In the genomic region with DNA sequence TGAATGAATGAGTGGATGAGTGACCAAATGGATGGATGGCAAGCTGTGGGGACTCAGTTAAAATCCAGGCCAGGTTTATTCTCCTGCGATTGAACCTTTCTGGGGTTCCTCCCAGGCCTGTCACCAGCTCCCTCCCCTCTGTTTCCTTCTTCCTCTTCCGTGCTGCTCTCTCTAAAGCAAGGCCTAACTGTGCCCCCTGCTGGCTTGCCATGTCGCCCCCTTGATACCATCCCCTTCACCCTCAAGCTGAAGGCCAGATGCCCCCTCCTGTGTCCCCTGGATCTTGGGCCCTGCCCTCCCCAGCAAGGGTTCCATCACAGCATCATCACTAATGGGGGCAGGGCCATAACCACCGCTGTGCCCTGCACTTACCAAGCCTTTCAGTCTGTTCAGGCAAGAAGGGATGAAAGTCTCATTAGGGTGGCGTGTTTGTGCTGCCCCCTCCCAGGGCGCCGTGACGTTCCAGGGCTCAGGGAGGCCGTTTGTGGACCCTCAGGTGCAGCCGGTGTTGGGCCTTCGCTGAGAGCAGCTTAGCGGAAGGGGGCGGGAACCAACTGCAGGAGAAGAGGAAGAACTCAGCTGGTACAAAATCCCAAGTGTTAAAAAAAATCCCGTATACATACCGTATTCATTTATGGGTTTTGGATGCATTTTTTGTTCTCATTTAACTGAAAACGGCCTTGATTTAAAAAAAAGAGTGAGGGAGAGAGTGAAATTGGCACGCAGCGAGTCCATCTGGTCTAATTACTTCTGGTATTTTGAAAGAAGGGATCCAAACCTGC, we compare ENCODE assay signal across 9 cellular contexts.
DNase-seq lines count a peak whose midpoint lies in the region; ATAC-seq and TF ChIP-seq lines count a peak whose summit lies in the region.
"Had no signal": no experiment of that assay in that cellular context is flagged by ENCODE, and none has a peak within 500 bp of the region (broad histone marks: within the 10 kb centered on the region; RNA-seq: fewer than 3 reads in every experiment).

No MANE protein-coding gene starts in this region.

- H3K4me3 ChIP-seq in BE2C (ENCODE audit: low read depth, low read length) (no peak overlapping the region), iPS-20b (ENCODE audit: low read length) (peak overlapping the region; percentile 9; the same call in 1 of the 2 replicates)

- H3K4me1 ChIP-seq in BE2C: no peaks in the 10 kb centered on the region
- H3K4me1 ChIP-seq in iPS-20b (ENCODE audit: insufficient read depth, low read length): no peaks in the 10 kb centered on the region

- no peak overlapping the region for H3K27ac ChIP-seq in iPS-20b (ENCODE audit: low read length)
- H3K27ac ChIP-seq: upper lobe of left lung had no signal

- no peak overlapping the region for H3K9ac ChIP-seq in iPS-20b (ENCODE audit: low read depth, low read length)

- ATAC-seq in GM21825 (IDR thresholded peaks at IDR 0.05; ENCODE audit: unreplicated experiment): no peak

- no peaks in the 10 kb centered on the region for H3K36me3 ChIP-seq in BE2C
- H3K36me3 ChIP-seq in iPS-20b (ENCODE audit: insufficient read depth, low read depth, low read length): no peaks in the 10 kb centered on the region
- H3K36me3 ChIP-seq: upper lobe of left lung had no signal

- H3K27me3 ChIP-seq in BE2C: no peaks in the 10 kb centered on the region
- no peaks in the 10 kb centered on the region for H3K27me3 ChIP-seq in iPS-20b (ENCODE audit: insufficient read depth, low read length)
- H3K27me3 ChIP-seq: upper lobe of left lung had no signal

- TF ChIP-seq CTCF in BE2C (IDR thresholded peaks at IDR 0.05; ENCODE audit: low read depth, low read length) (peak; percentile 72), GM12872 (IDR thresholded peaks at IDR 0.05; ENCODE audit: insufficient read depth, low read depth, low read length) (0 out of 3 replicates have a peak, but pooled peaks have one; percentile 29)

- no peaks in the 10 kb centered on the region for H3K9me3 ChIP-seq in BE2C
- no peaks in the 10 kb centered on the region for H3K9me3 ChIP-seq in iPS-20b (ENCODE audit: insufficient read depth, low read depth, low read length)
- H3K9me3 ChIP-seq: upper lobe of left lung had no signal

- DNase-seq in BE2C (peak; percentile 51), OCI-M1 (lab: John Stamatoyannopoulos, UW) (peak; percentile 35), H4 (ENCODE audit: low spot score) (no peak), NCI-H2081 treated with DMSO at 0.1 percent for 48 hours (lab: John Stamatoyannopoulos, UW) (no peak), GM03348 (ENCODE audit: low spot score) (no peak)
- DNase-seq: upper lobe of left lung had no signal

Comparison
In these comparisons a context has a peak if more than half of its experiments do, and no peak if none do; other contexts are left out.
1. DNase-seq: peak in BE2C (single experiment) and OCI-M1 (single experiment); none in H4 (single experiment), NCI-H2081 treated with DMSO at 0.1 percent for 48 hours (single experiment) and GM03348 (single experiment).